Comparison of ENCODE assay signal across 14 cellular contexts in genomic region chr6:20953019-20953418, GRCh38.
DNase-seq lines count a peak whose midpoint lies in the region; ATAC-seq and TF ChIP-seq lines count a peak whose summit lies in the region.
"Had no signal": no experiment of that assay in that cellular context is flagged by ENCODE, and none has a peak within 500 bp of the region (broad histone marks: within the 10 kb centered on the region; RNA-seq: fewer than 3 reads in every experiment).

No MANE protein-coding gene starts in this region.

- no peak overlapping the region for H3K4me3 Mint-ChIP-seq in activated naive CD8-positive, alpha-beta T cell treated with anti-CD3 and anti-CD28 coated beads, Interleukin-2, amount 50 U/mL, for 24 hours
- H3K4me3 Mint-ChIP-seq: activated naive CD8-positive, alpha-beta T cell treated with anti-CD3 and anti-CD28 coated beads, Interleukin-2, amount 10 ng/mL, durations not matched to agents 7 days and 5 days had no signal

- DNase-seq in Ammon's horn (ENCODE audit: low spot score) = peak; percentile 4
- DNase-seq in NCI-H69 (lab: John Stamatoyannopoulos, UW) = peak; percentile 98
- no peak for DNase-seq in foreskin keratinocyte
- no peak for DNase-seq in left cardiac atrium
- no peak for DNase-seq in AG08396 (ENCODE audit: low spot score)
- no peak for DNase-seq in activated naive CD8-positive, alpha-beta T cell treated with anti-CD3 and anti-CD28 coated beads, Interleukin-2, amount 50 U/mL, for 24 hours
- DNase-seq: activated naive CD8-positive, alpha-beta T cell treated with anti-CD3 and anti-CD28 coated beads, Interleukin-2, amount 10 ng/mL, durations not matched to agents 7 days and 5 days; hippocampal formation; mucosa of descending colon; upper lobe of right lung had no signal

- no peaks in the 10 kb centered on the region for H3K36me3 ChIP-seq in HUES48 (ENCODE audit: control insufficient read depth, insufficient read depth, low read length)
- H3K36me3 ChIP-seq: upper lobe of right lung had no signal

- H3K9me3 Mint-ChIP-seq in activated naive CD8-positive, alpha-beta T cell treated with anti-CD3 and anti-CD28 coated beads, Interleukin-2, amount 50 U/mL, for 24 hours = no peaks in the 10 kb centered on the region
- H3K9me3 Mint-ChIP-seq: activated naive CD8-positive, alpha-beta T cell treated with anti-CD3 and anti-CD28 coated beads, Interleukin-2, amount 10 ng/mL, durations not matched to agents 7 days and 5 days had no signal

- H3K27me3 ChIP-seq in HUES48 (ENCODE audit: control insufficient read depth, insufficient read depth, low read length) (no peaks in the 10 kb centered on the region), foreskin keratinocyte (no peaks in the 10 kb centered on the region)
- H3K27me3 ChIP-seq: BLaER1 treated with 17β-estradiol and CSF1 and Interleukin-3, amounts not matched to agents 10 nM and 100 nM; upper lobe of right lung had no signal

- H3K36me3 Mint-ChIP-seq in activated naive CD8-positive, alpha-beta T cell treated with anti-CD3 and anti-CD28 coated beads, Interleukin-2, amount 50 U/mL, for 24 hours (ENCODE audit: low read depth) = peaks cover 20% of the 10 kb centered on the region

- H3K9ac ChIP-seq in HUES48 (ENCODE audit: low read depth, low read length) = no peak overlapping the region
- H3K9ac ChIP-seq: BLaER1 treated with 17β-estradiol and CSF1 and Interleukin-3, amounts not matched to agents 10 nM and 100 nM; KMS-11 had no signal

- H3K4me1 ChIP-seq in HUES48 (ENCODE audit: control insufficient read depth, insufficient read depth, low read length) (peaks cover 44% of the 10 kb centered on the region), foreskin keratinocyte (peaks cover 9% of the 10 kb centered on the region)
- H3K4me1 ChIP-seq: BLaER1 treated with 17β-estradiol and CSF1 and Interleukin-3, amounts not matched to agents 10 nM and 100 nM; upper lobe of right lung had no signal

- no peaks in the 10 kb centered on the region for H3K4me1 Mint-ChIP-seq in activated naive CD8-positive, alpha-beta T cell treated with anti-CD3 and anti-CD28 coated beads, Interleukin-2, amount 50 U/mL, for 24 hours
- H3K4me1 Mint-ChIP-seq: activated naive CD8-positive, alpha-beta T cell treated with anti-CD3 and anti-CD28 coated beads, Interleukin-2, amount 10 ng/mL, durations not matched to agents 7 days and 5 days had no signal

- H3K9me3 ChIP-seq in HUES48 (ENCODE audit: control insufficient read depth, insufficient read depth, low read length) = no peaks in the 10 kb centered on the region
- H3K9me3 ChIP-seq: BLaER1 treated with 17β-estradiol and CSF1 and Interleukin-3, amounts not matched to agents 10 nM and 100 nM; mucosa of descending colon; upper lobe of right lung had no signal

- peak overlapping the region; percentile 80 for H3K27ac ChIP-seq in HUES48 (ENCODE audit: low read depth, low read length)
- peak overlapping the region; percentile 15 for H3K27ac ChIP-seq in foreskin keratinocyte
- H3K27ac ChIP-seq: BLaER1 treated with 17β-estradiol and CSF1 and Interleukin-3, amounts not matched to agents 10 nM and 100 nM; KMS-11; upper lobe of right lung had no signal

- H3K4me3 ChIP-seq in HUES48 (ENCODE audit: low read depth, low read length) = no peak overlapping the region
- H3K4me3 ChIP-seq: BLaER1 treated with 17β-estradiol and CSF1 and Interleukin-3, amounts not matched to agents 10 nM and 100 nM; mucosa of descending colon; upper lobe of right lung had no signal

- intact Hi-C loops in left cardiac atrium (cut with DNase I) = no loop called here

- TF ChIP-seq CTCF in foreskin keratinocyte (conservative IDR thresholded peaks at IDR 0.05) = peak; percentile 10

- H3K27ac Mint-ChIP-seq in activated naive CD8-positive, alpha-beta T cell treated with anti-CD3 and anti-CD28 coated beads, Interleukin-2, amount 50 U/mL, for 24 hours = no peak overlapping the region
- H3K27ac Mint-ChIP-seq: activated naive CD8-positive, alpha-beta T cell treated with anti-CD3 and anti-CD28 coated beads, Interleukin-2, amount 10 ng/mL, durations not matched to agents 7 days and 5 days had no signal

- ATAC-seq in foreskin keratinocyte (no peak), left cardiac atrium (no peak), HG02610 (IDR thresholded peaks at IDR 0.05; ENCODE audit: unreplicated experiment) (no peak)
- no peak for ATAC-seq in activated naive CD8-positive, alpha-beta T cell treated with anti-CD3 and anti-CD28 coated beads, Interleukin-2, amount 50 U/mL, for 24 hours
- ATAC-seq: mucosa of descending colon, upper lobe of right lung had no signal

- no peaks in the 10 kb centered on the region for H3K27me3 Mint-ChIP-seq in activated naive CD8-positive, alpha-beta T cell treated with anti-CD3 and anti-CD28 coated beads, Interleukin-2, amount 50 U/mL, for 24 hours
- H3K27me3 Mint-ChIP-seq: activated naive CD8-positive, alpha-beta T cell treated with anti-CD3 and anti-CD28 coated beads, Interleukin-2, amount 10 ng/mL, durations not matched to agents 7 days and 5 days had no signal

Comparison
In these comparisons a context has a peak if more than half of its experiments do, and no peak if none do; other contexts are left out.
1. DNase-seq: peak in Ammon's horn (single experiment) and NCI-H69 (single experiment); none in foreskin keratinocyte (0 of 2), left cardiac atrium (single experiment), AG08396 (single experiment) and activated naive CD8-positive, alpha-beta T cell treated with anti-CD3 and anti-CD28 coated beads, Interleukin-2, amount 50 U/mL, for 24 hours (single experiment).